ENCODE assay signal across 1 cellular context in genomic region chr3:84836961-84837360, GRCh38.
TF ChIP-seq lines count a peak whose summit lies in the region.

No MANE protein-coding gene starts in this region.

TF ChIP-seq in WTC11, 78 proteins besides CTCF, POLR2A, EP300 and RAD21 (continued from another document):
- TF ChIP-seq FOXP4 (CRISPR knock-in tag; IDR thresholded peaks at IDR 0.05) (peak; percentile 93; the same call in 1 of the 2 replicates), TCF7 (CRISPR knock-in tag; IDR thresholded peaks at IDR 0.05; ENCODE audit: low read depth) (no peak), ARID4B (CRISPR knock-in tag; IDR thresholded peaks at IDR 0.05; ENCODE audit: borderline replicate concordance) (no peak), NFYB (CRISPR knock-in tag; conservative IDR thresholded peaks at IDR 0.05; ENCODE audit: low read depth) (no peak), ZNF263 (CRISPR knock-in tag; IDR thresholded peaks at IDR 0.05; ENCODE audit: low read depth) (no peak), NR2C2 (CRISPR knock-in tag; IDR thresholded peaks at IDR 0.05) (no peak), FOXK1 (CRISPR knock-in tag; IDR thresholded peaks at IDR 0.05) (peak; percentile 71)
